25 cellular contexts compared by ENCODE assay signal in the genomic region with DNA sequence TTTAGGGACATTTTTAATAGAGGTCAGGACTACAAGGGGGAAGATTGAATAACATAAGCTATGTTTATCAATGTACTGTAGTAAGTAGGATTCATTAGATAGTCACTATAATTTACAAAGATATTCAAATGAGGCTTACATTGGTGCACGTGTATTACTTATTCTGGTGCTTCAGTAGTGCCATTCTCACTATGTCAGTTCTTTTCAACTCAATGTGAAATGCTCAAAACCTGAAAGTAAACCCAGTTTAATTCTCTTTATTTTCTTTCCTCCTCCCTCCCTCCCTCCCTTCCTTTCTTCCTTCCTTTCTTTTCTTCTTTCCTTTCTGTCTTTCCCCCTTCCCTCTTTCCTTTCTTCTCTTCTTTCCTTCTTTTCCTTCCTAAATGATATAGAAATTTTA.
"Had no signal": no experiment of that assay in that cellular context is flagged by ENCODE, and none has a peak within 500 bp of the region (broad histone marks: within the 10 kb centered on the region; RNA-seq: fewer than 3 reads in every experiment).

No MANE protein-coding gene starts in this region.

- H3K27me3 ChIP-seq: neural progenitor cell, sigmoid colon, stomach, thyroid gland, tibial nerve, upper lobe of left lung, vagina had no signal

- H3K4me1 ChIP-seq: neural progenitor cell, parathyroid adenoma, psoas muscle, sigmoid colon, thyroid gland, upper lobe of left lung, vagina had no signal

- H3K36me3 ChIP-seq: ovary, thoracic aorta had no signal

- H3K9ac ChIP-seq: neural progenitor cell, parathyroid adenoma had no signal

- ATAC-seq: natural killer cell; psoas muscle; right cardiac atrium; stimulated activated effector memory CD8-positive, alpha-beta T cell treated with anti-CD3 and anti-CD28 coated beads, Interleukin-12 subunit alpha, Interleukin-12 subunit beta, amount 100 ng/mL, for 72 hours; stimulated activated naive B cell treated with anti-CD40 and anti-IgM and Interleukin-4, amounts not matched to agents 10 μg/mL and 1 μg/mL and 100 μg/mL, for 72 hours had no signal

- H3K79me2 ChIP-seq: parathyroid adenoma had no signal

- H3K27ac ChIP-seq: neural progenitor cell, ovary, parathyroid adenoma, psoas muscle, sigmoid colon, stomach, thoracic aorta, thyroid gland, tibial nerve, upper lobe of left lung, vagina had no signal

- H3K4me2 ChIP-seq: neural progenitor cell had no signal

- FAIRE-seq: urothelium cell line had no signal

- H3K4me3 ChIP-seq: neural progenitor cell, ovary, psoas muscle, sigmoid colon, stomach, thoracic aorta, thyroid gland, tibial nerve, upper lobe of left lung, vagina had no signal

- H2AFZ ChIP-seq: neural progenitor cell, parathyroid adenoma had no signal

- DNase-seq: natural killer cell; occipital lobe; ovary; posterior cingulate gyrus; psoas muscle; right cardiac atrium; sigmoid colon; small intestine; stimulated activated CD4-positive, alpha-beta T cell treated with anti-CD3 and anti-CD28 coated beads, Interleukin-15, amount 100 ng/mL, for 24 hours; stimulated activated CD4-positive, alpha-beta T cell treated with anti-CD3 and anti-CD28 coated beads, Interleukin-2, amount 100 ng/mL, for 24 hours; stimulated activated CD4-positive, alpha-beta T cell treated with anti-CD3 and anti-CD28 coated beads, Interleukin-2, amount 100 ng/mL, for 48 hours; stimulated activated CD4-positive, alpha-beta T cell treated with anti-CD3 and anti-CD28 coated beads, Interleukin-4, amount 100 ng/mL, for 24 hours; stimulated activated naive B cell treated with anti-CD40 and anti-IgM and Interleukin-4, amounts not matched to agents 10 μg/mL and 1 μg/mL and 100 μg/mL, for 72 hours; stimulated activated naive CD4-positive, alpha-beta T cell treated with Interleukin-2 at 50 U/mL for 16 hours; stomach; thyroid gland; trophoblast cell; upper lobe of left lung had no signal

- H3K9me3 ChIP-seq: ovary, psoas muscle, sigmoid colon, stomach, thoracic aorta, thyroid gland, tibial nerve, upper lobe of left lung, vagina had no signal
